Comparison of ENCODE assay signal across 8 cellular contexts in the genomic region with DNA sequence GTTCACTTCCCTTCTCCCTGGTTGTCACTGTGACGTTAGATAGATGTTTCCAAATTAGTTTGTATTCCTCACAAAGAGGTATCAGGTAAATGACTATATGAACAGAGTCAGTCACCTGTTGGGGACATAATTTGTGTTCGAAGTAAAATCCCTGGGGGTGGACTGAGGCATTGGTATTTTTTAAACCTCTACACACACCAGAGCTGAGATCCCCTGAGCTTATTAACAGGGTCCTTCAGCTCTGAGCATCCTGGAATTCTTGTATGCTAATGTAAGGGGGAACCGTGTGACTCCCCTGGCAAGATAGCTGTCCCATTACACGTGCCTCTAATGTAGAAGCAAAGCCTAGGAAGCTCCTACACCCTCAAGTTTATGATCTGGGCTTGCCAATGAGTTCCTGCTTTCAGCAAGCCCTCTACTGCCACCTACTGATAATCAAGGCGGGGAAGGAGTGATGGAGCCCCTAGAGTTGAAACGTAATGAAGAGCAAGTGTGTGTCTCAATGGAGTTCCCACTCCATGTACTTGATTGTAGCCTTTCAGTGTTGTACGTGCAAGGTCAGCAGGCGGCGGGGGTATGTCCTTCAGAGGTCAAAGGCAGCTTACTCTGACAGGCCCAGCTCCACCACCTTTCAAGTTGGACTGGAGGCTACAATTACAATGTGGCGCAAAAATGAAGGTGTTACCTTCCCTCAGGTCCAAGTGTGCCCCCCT. TPM values are rescaled to one million over a fixed set of nuclear protein-coding genes. Genes with fewer than 3 reads are reported as not detected.
DNase-seq lines count a peak whose midpoint lies in the region; ATAC-seq and TF ChIP-seq lines count a peak whose summit lies in the region.

No MANE protein-coding gene starts in this region.

- peak; percentile 79 for DNase-seq in AG20443 (ENCODE audit: low spot score)
- peak; percentile 80 for DNase-seq in NCI-H2227 (lab: John Stamatoyannopoulos, UW; ENCODE audit: unreplicated experiment)
- peak; percentile 29 for DNase-seq in activated CD4-positive, alpha-beta T cell treated with anti-CD3 and anti-CD28 coated beads for 1 hour
- DNase-seq in chondrocyte (ENCODE audit: low spot score): no peak
- DNase-seq in left colon: peak; percentile 64 to 67
- DNase-seq in stimulated activated CD4-positive, alpha-beta T cell treated with anti-CD3 and anti-CD28 coated beads, Interleukin-4, amount 100 ng/mL, for 4 hours: peak; percentile 38 to 54

- peak; percentile 85 for TF ChIP-seq CTCF in chondrocyte (IDR thresholded peaks at IDR 0.05)

- H3K4me3 Mint-ChIP-seq in chondrocyte (ENCODE audit: unreplicated experiment): no peak overlapping the region

- peaks cover 35% of the 10 kb centered on the region for H3K27me3 Mint-ChIP-seq in chondrocyte (ENCODE audit: low read depth)

- no peaks in the 10 kb centered on the region for H3K9me3 Mint-ChIP-seq in chondrocyte (ENCODE audit: low read depth)

- H3K4me1 Mint-ChIP-seq in chondrocyte (ENCODE audit: low read depth): peaks cover under 1% of the 10 kb centered on the region

- ATAC-seq in GM18868 (IDR thresholded peaks at IDR 0.05; ENCODE audit: unreplicated experiment) (peak; percentile 93), HG03097 (IDR thresholded peaks at IDR 0.05; ENCODE audit: low FRiP score, unreplicated experiment) (peak; percentile 84), left colon (peak; percentile 96)

- no peak overlapping the region for H3K27ac Mint-ChIP-seq in chondrocyte (ENCODE audit: unreplicated experiment)

- H3K36me3 Mint-ChIP-seq in chondrocyte (ENCODE audit: low read depth): no peaks in the 10 kb centered on the region

- intact Hi-C loops in left colon (cut with DNase I, micrococcal nuclease): loop anchor here in 1 of 2 donors (5.0 to 10.0 kb wide), 4 partner anchors 145 to 417 kb away; a partner anchor contains a TSS

RNA-seq across cellular contexts. Expression of a gene that starts 14.4 kb away (rescaled TPM):
- total RNA-seq in chondrocyte (not detected in 3 replicates), left colon (not detected)

RNA-seq across cellular contexts. Expression of a gene that starts 36.0 kb away (rescaled TPM):
- total RNA-seq in chondrocyte (9.6 to 10.5 TPM (median 9.9 TPM) in 3 replicates), left colon (10 to 100 TPM in 1 of 2 donors, 1 to 10 TPM in 1; 7.9 to 11.2 TPM)
